ENCODE assay signal across 20 cellular contexts in genomic region chr11:105582497-105582896, GRCh38. TPM values are rescaled to one million over a fixed set of nuclear protein-coding genes. Genes with fewer than 3 reads are reported as not detected.
"Had no signal": no experiment of that assay in that cellular context is flagged by ENCODE, and none has a peak within 500 bp of the region (broad histone marks: within the 10 kb centered on the region; RNA-seq: fewer than 3 reads in every experiment).

No MANE protein-coding gene starts in this region.

- H3K9me3 ChIP-seq: tibial nerve, uterus had no signal

- H3K36me3 ChIP-seq: tibial nerve, uterus had no signal

- H3K27me3 Mint-ChIP-seq: activated B cell treated with CpG ODN at 0.5 μM for 24 hours; activated CD8-positive, alpha-beta T cell treated with anti-CD3 and anti-CD28 coated beads for 36 hours; activated naive CD8-positive, alpha-beta T cell treated with anti-CD3 and anti-CD28 coated beads for 36 hours; stimulated activated naive B cell treated with anti-CD40 and anti-IgM and Interleukin-4, amounts not matched to agents 10 μg/mL and 1 μg/mL and 100 μg/mL, for 72 hours had no signal

- H3K27ac ChIP-seq: dorsolateral prefrontal cortex, hepatocyte, tibial nerve, uterus had no signal

- H3K4me1 Mint-ChIP-seq: activated B cell treated with CpG ODN at 0.5 μM for 24 hours; activated naive CD8-positive, alpha-beta T cell treated with anti-CD3 and anti-CD28 coated beads for 36 hours; nephron; stimulated activated naive B cell treated with anti-CD40 and anti-IgM and Interleukin-4, amounts not matched to agents 10 μg/mL and 1 μg/mL and 100 μg/mL, for 72 hours had no signal

- H3K27me3 ChIP-seq: dorsolateral prefrontal cortex, hepatocyte, tibial nerve, uterus had no signal

- DNase-seq: activated B cell treated with CpG ODN at 0.5 μM for 24 hours; activated CD4-positive, alpha-beta T cell treated with anti-CD3 and anti-CD28 coated beads for 48 hours; activated CD8-positive, alpha-beta memory T cell treated with anti-CD3 and anti-CD28 coated beads, Interleukin-2, amount 50 U/mL, for 4 hours; activated CD8-positive, alpha-beta T cell treated with anti-CD3 and anti-CD28 coated beads for 36 hours; activated naive CD8-positive, alpha-beta T cell treated with anti-CD3 and anti-CD28 coated beads for 36 hours; activated T-cell treated with anti-CD3 and anti-CD28 coated beads, Interleukin-2, amount 50 U/mL, for 72 hours; dorsolateral prefrontal cortex; kidney; nucleus accumbens; posterior cingulate gyrus; stimulated activated naive B cell treated with anti-CD40 and anti-IgM and Interleukin-4, amounts not matched to agents 10 μg/mL and 1 μg/mL and 100 μg/mL, for 72 hours; T-helper 2 cell; uterus had no signal

- H3K4me3 Mint-ChIP-seq: activated B cell treated with CpG ODN at 0.5 μM for 24 hours; activated CD8-positive, alpha-beta T cell treated with anti-CD3 and anti-CD28 coated beads for 36 hours; activated naive CD8-positive, alpha-beta T cell treated with anti-CD3 and anti-CD28 coated beads for 36 hours; activated T-cell treated with anti-CD3 and anti-CD28 coated beads, Interleukin-2, amount 50 U/mL, for 72 hours; nephron; stimulated activated naive B cell treated with anti-CD40 and anti-IgM and Interleukin-4, amounts not matched to agents 10 μg/mL and 1 μg/mL and 100 μg/mL, for 72 hours had no signal

- H3K9me3 Mint-ChIP-seq: activated CD8-positive, alpha-beta T cell treated with anti-CD3 and anti-CD28 coated beads for 36 hours; activated T-cell treated with anti-CD3 and anti-CD28 coated beads, Interleukin-2, amount 50 U/mL, for 72 hours; nephron had no signal

- H3K4me3 ChIP-seq: dorsolateral prefrontal cortex, hepatocyte, tibial nerve, uterus had no signal

- H3K4me1 ChIP-seq: tibial nerve, uterus had no signal

- H3K36me3 Mint-ChIP-seq: activated naive CD8-positive, alpha-beta T cell treated with anti-CD3 and anti-CD28 coated beads for 36 hours; stimulated activated naive B cell treated with anti-CD40 and anti-IgM and Interleukin-4, amounts not matched to agents 10 μg/mL and 1 μg/mL and 100 μg/mL, for 72 hours had no signal

- H3K27ac Mint-ChIP-seq: activated B cell treated with CpG ODN at 0.5 μM for 24 hours; activated CD8-positive, alpha-beta T cell treated with anti-CD3 and anti-CD28 coated beads for 36 hours; activated naive CD8-positive, alpha-beta T cell treated with anti-CD3 and anti-CD28 coated beads for 36 hours; activated T-cell treated with anti-CD3 and anti-CD28 coated beads, Interleukin-2, amount 50 U/mL, for 72 hours; nephron; stimulated activated naive B cell treated with anti-CD40 and anti-IgM and Interleukin-4, amounts not matched to agents 10 μg/mL and 1 μg/mL and 100 μg/mL, for 72 hours had no signal

RNA-seq across cellular contexts. Expression of gene GRIA4, which starts 27.4 kb away (rescaled TPM):
- total RNA-seq: activated B cell treated with CpG ODN at 0.5 μM for 24 hours; activated CD8-positive, alpha-beta T cell treated with anti-CD3 and anti-CD28 coated beads for 36 hours; activated naive CD8-positive, alpha-beta T cell treated with anti-CD3 and anti-CD28 coated beads for 36 hours; activated T-cell treated with anti-CD3 and anti-CD28 coated beads, Interleukin-2, amount 50 U/mL, for 72 hours; chondrocyte; kidney; liver; mesenteric fat pad; subcutaneous adipose tissue; tibial nerve had no signal
